In genomic region chr4:142284402-142285221, GRCh38 we compare ENCODE assay signal across 19 cellular contexts.
"Had no signal": no experiment of that assay in that cellular context is flagged by ENCODE, and none has a peak within 500 bp of the region (broad histone marks: within the 10 kb centered on the region; RNA-seq: fewer than 3 reads in every experiment).

No MANE protein-coding gene starts in this region.

- H3K27ac Mint-ChIP-seq: activated naive CD4-positive, alpha-beta T cell treated with anti-CD3 and anti-CD28 coated beads for 36 hours; natural killer cell treated with Interleukin-12 subunit alpha and Interleukin-12 subunit beta and Interleukin-15 and Interleukin-18, amount 100 ng/mL, for 72 hours; stimulated activated naive B cell treated with anti-CD40 and anti-IgM and Interleukin-4, amounts not matched to agents 10 μg/mL and 1 μg/mL and 100 μg/mL, for 72 hours; T-helper 2 cell treated with Interferon-gamma antibody and Interleukin-4, amounts not matched to agents 5 μg/mL and 100 μg/mL, for 36 hours had no signal

- H3K9me3 ChIP-seq: adrenal gland, breast epithelium, gastrocnemius medialis, neutrophil, pancreas, thyroid gland had no signal

- H3K9me3 Mint-ChIP-seq: natural killer cell treated with Interleukin-12 subunit alpha and Interleukin-12 subunit beta and Interleukin-15 and Interleukin-18, amount 100 ng/mL, for 72 hours had no signal

- H3K27me3 Mint-ChIP-seq: natural killer cell treated with Interleukin-12 subunit alpha and Interleukin-12 subunit beta and Interleukin-15 and Interleukin-18, amount 100 ng/mL, for 72 hours; stimulated activated naive B cell treated with anti-CD40 and anti-IgM and Interleukin-4, amounts not matched to agents 10 μg/mL and 1 μg/mL and 100 μg/mL, for 72 hours had no signal

- ATAC-seq: gastrocnemius medialis; left lobe of liver; pancreas; sciatic nerve; stimulated activated naive B cell treated with anti-CD40 and anti-IgM and Interleukin-4, amounts not matched to agents 10 μg/mL and 1 μg/mL and 100 μg/mL, for 72 hours had no signal

- FAIRE-seq: astrocyte, endometrium, kidney, pancreas, TTC549 had no signal

- H3K36me3 Mint-ChIP-seq: stimulated activated naive B cell treated with anti-CD40 and anti-IgM and Interleukin-4, amounts not matched to agents 10 μg/mL and 1 μg/mL and 100 μg/mL, for 72 hours had no signal

- DNase-seq: activated CD4-positive, alpha-beta T cell treated with anti-CD3 and anti-CD28 coated beads, Interleukin-2, amount 50 U/mL, for 1 hour; activated naive CD4-positive, alpha-beta T cell treated with anti-CD3 and anti-CD28 coated beads for 36 hours; adrenal gland; gastrocnemius medialis; head of caudate nucleus; kidney; pancreas; stimulated activated CD4-positive, alpha-beta T cell treated with anti-CD3 and anti-CD28 coated beads, Interleukin-4, amount 100 ng/mL, for 24 hours; stimulated activated naive B cell treated with anti-CD40 and anti-IgM and Interleukin-4, amounts not matched to agents 10 μg/mL and 1 μg/mL and 100 μg/mL, for 72 hours; thyroid gland had no signal

- H3K4me1 Mint-ChIP-seq: stimulated activated naive B cell treated with anti-CD40 and anti-IgM and Interleukin-4, amounts not matched to agents 10 μg/mL and 1 μg/mL and 100 μg/mL, for 72 hours had no signal

- H3K4me3 Mint-ChIP-seq: activated naive CD4-positive, alpha-beta T cell treated with anti-CD3 and anti-CD28 coated beads for 36 hours; natural killer cell treated with Interleukin-12 subunit alpha and Interleukin-12 subunit beta and Interleukin-15 and Interleukin-18, amount 100 ng/mL, for 72 hours; stimulated activated naive B cell treated with anti-CD40 and anti-IgM and Interleukin-4, amounts not matched to agents 10 μg/mL and 1 μg/mL and 100 μg/mL, for 72 hours; T-helper 2 cell treated with Interferon-gamma antibody and Interleukin-4, amounts not matched to agents 5 μg/mL and 100 μg/mL, for 36 hours had no signal
